ENCODE assay signal across 10 cellular contexts in genomic region chr19:4559569-4559968, GRCh38. TPM values are rescaled to one million over a fixed set of nuclear protein-coding genes. Genes with fewer than 3 reads are reported as not detected.
DNase-seq lines count a peak whose midpoint lies in the region; ATAC-seq and TF ChIP-seq lines count a peak whose summit lies in the region.
"Had no signal": no experiment of that assay in that cellular context is flagged by ENCODE, and none has a peak within 500 bp of the region (broad histone marks: within the 10 kb centered on the region; RNA-seq: fewer than 3 reads in every experiment).

SEMA6B (minus strand) TSS chr19:4559684; CDS start chr19:4558457, 1,227 bp downstream.

- H3K4me1 Mint-ChIP-seq in brain = no peaks in the 10 kb centered on the region
- H3K4me1 Mint-ChIP-seq in activated CD4-positive, alpha-beta T cell treated with anti-CD3 and anti-CD28 coated beads for 36 hours = no peaks in the 10 kb centered on the region

- POLR2A ChIA-PET in activated CD4-positive, alpha-beta T cell treated with anti-CD3 and anti-CD28 coated beads for 36 hours (lab: Charles Lee) = no interaction called here

- H3K4me3 Mint-ChIP-seq in brain = no peak within 1 kb of the TSS
- H3K4me3 Mint-ChIP-seq in activated CD4-positive, alpha-beta T cell treated with anti-CD3 and anti-CD28 coated beads for 36 hours = no peak within 1 kb of the TSS

- peak within 1 kb of the TSS in 9 of 11 experiments; percentile 1 to 56 (median 42); a peak in 11 of 22 replicates for H3K9ac ChIP-seq in BLaER1 treated with 17β-estradiol and CSF1 and Interleukin-3, amounts not matched to agents 10 nM and 100 nM

- TF ChIP-seq CTCF in brain (conservative IDR thresholded peaks at IDR 0.05) (no peak), foreskin keratinocyte (conservative IDR thresholded peaks at IDR 0.05) (no peak)

- peaks cover 32% of the 10 kb centered on the region for H3K36me3 Mint-ChIP-seq in brain
- no peaks in the 10 kb centered on the region for H3K36me3 Mint-ChIP-seq in activated CD4-positive, alpha-beta T cell treated with anti-CD3 and anti-CD28 coated beads for 36 hours (ENCODE audit: low read depth)

- H3K27ac ChIP-seq in BLaER1 treated with 17β-estradiol and CSF1 and Interleukin-3, amounts not matched to agents 10 nM and 100 nM = peak within 1 kb of the TSS in 10 of 11 experiments; percentile 2 to 65 (median 54); a peak in 17 of 22 replicates
- H3K27ac ChIP-seq in foreskin keratinocyte = no peak within 1 kb of the TSS

- H3K4me2 ChIP-seq in BLaER1 treated with 17β-estradiol and CSF1 and Interleukin-3, amounts not matched to agents 10 nM and 100 nM = peak within 1 kb of the TSS in 10 of 11 experiments; percentile 5 to 93 (median 60); a peak in 16 of 22 replicates

- no peaks in the 10 kb centered on the region for H3K27me3 ChIP-seq in BLaER1 treated with 17β-estradiol and CSF1 and Interleukin-3, amounts not matched to agents 10 nM and 100 nM
- H3K27me3 ChIP-seq in foreskin keratinocyte = no peaks in the 10 kb centered on the region

- no peaks in the 10 kb centered on the region for H3K9me3 Mint-ChIP-seq in brain
- no peaks in the 10 kb centered on the region for H3K9me3 Mint-ChIP-seq in activated CD4-positive, alpha-beta T cell treated with anti-CD3 and anti-CD28 coated beads for 36 hours (ENCODE audit: low read depth)

- H3K27me3 Mint-ChIP-seq in brain = no peaks in the 10 kb centered on the region
- H3K27me3 Mint-ChIP-seq in activated CD4-positive, alpha-beta T cell treated with anti-CD3 and anti-CD28 coated beads for 36 hours = no peaks in the 10 kb centered on the region

- peak within 1 kb of the TSS in 3 of 10 experiments; percentile 22 to 55 (median 36); a peak in 5 of 20 replicates for H3K4me3 ChIP-seq in BLaER1 treated with 17β-estradiol and CSF1 and Interleukin-3, amounts not matched to agents 10 nM and 100 nM

- DNase-seq in left ventricle myocardium superior (peak; percentile 67), posterior vena cava (ENCODE audit: low spot score) (no peak), foreskin keratinocyte (no peak), NCI-H345 treated with DMSO at 0.1 percent for 48 hours (lab: John Stamatoyannopoulos, UW; ENCODE audit: unreplicated experiment) (no peak)
- DNase-seq in activated CD4-positive, alpha-beta T cell treated with anti-CD3 and anti-CD28 coated beads for 36 hours = no peak
- DNase-seq: NCI-H345; stimulated activated CD4-positive, alpha-beta T cell treated with anti-CD3 and anti-CD28 coated beads, Interleukin-4, amount 100 ng/mL, for 24 hours had no signal

- CTCF ChIA-PET in activated CD4-positive, alpha-beta T cell treated with anti-CD3 and anti-CD28 coated beads for 36 hours (lab: Charles Lee) = interaction anchor here (0.6 to 2.1 kb wide), 6 partner anchors 7 to 75 kb away, joined by 3 to 4 read pairs (median 3); no protein-coding TSS in a partner anchor

- intact Hi-C loops in left ventricle myocardium superior (cut with micrococcal nuclease) (loop anchor here (5.0 kb wide), 1 partner anchor 78 kb away; the partner anchor contains the start of gene TNFAIP8L1), posterior vena cava (cut with DNase I) (loop anchor here in 1 of 2 donors (5.0 kb wide), 1 partner anchor 78 kb away; the partner anchor contains the start of gene TNFAIP8L1)
- intact Hi-C loops in activated CD4-positive, alpha-beta T cell treated with anti-CD3 and anti-CD28 coated beads for 36 hours (cut with DNase I, micrococcal nuclease) = no loop called here

- no peak within 1 kb of the TSS for H3K27ac Mint-ChIP-seq in brain
- H3K27ac Mint-ChIP-seq in activated CD4-positive, alpha-beta T cell treated with anti-CD3 and anti-CD28 coated beads for 36 hours = no peak within 1 kb of the TSS

- H4K20me1 ChIP-seq in BLaER1 treated with 17β-estradiol and CSF1 and Interleukin-3, amounts not matched to agents 10 nM and 100 nM = no peaks in the 10 kb centered on the region

- peaks cover 10 to 82% (median 45%) of the 10 kb centered on the region in 10 experiments for H3K4me1 ChIP-seq in BLaER1 treated with 17β-estradiol and CSF1 and Interleukin-3, amounts not matched to agents 10 nM and 100 nM
- H3K4me1 ChIP-seq in foreskin keratinocyte = no peaks in the 10 kb centered on the region

- peaks cover 0 to 12% (median 0%) of the 10 kb centered on the region in 11 experiments; a peak in 1 of 22 replicates for H3K36me3 ChIP-seq in BLaER1 treated with 17β-estradiol and CSF1 and Interleukin-3, amounts not matched to agents 10 nM and 100 nM

- ATAC-seq in left ventricle myocardium superior (peak; percentile 65), HG03521 (IDR thresholded peaks at IDR 0.05; ENCODE audit: unreplicated experiment) (no peak), foreskin keratinocyte (no peak)
- ATAC-seq in activated CD4-positive, alpha-beta T cell treated with anti-CD3 and anti-CD28 coated beads for 36 hours = no peak

- no peaks in the 10 kb centered on the region for H3K9me3 ChIP-seq in BLaER1 treated with 17β-estradiol and CSF1 and Interleukin-3, amounts not matched to agents 10 nM and 100 nM (replicated peaks in 1 of 11)

RNA-seq across cellular contexts. Expression of gene SEMA6B, which starts in this region (rescaled TPM):
- polyA plus RNA-seq in brain (ENCODE audit: insufficient read depth, low read depth, low replicate concordance) = 39.1 TPM
- total RNA-seq in left ventricle myocardium superior = 15.7 TPM
- 10 to 100 TPM; 13.7 to 19.4 TPM for total RNA-seq in posterior vena cava
- total RNA-seq in activated CD4-positive, alpha-beta T cell treated with anti-CD3 and anti-CD28 coated beads for 36 hours = not detected
- 1.3 and 1.7 TPM in 2 replicates for total RNA-seq in foreskin keratinocyte
- 0.87 and 1.00 TPM in 2 replicates for polyA plus RNA-seq in foreskin keratinocyte

Comparison
In these comparisons a context has a peak if more than half of its experiments do, and no peak if none do; other contexts are left out.
1. RNA of gene SEMA6B (polyA plus RNA-seq): 39.1 TPM in brain (single experiment); 0.87 to 1.00 TPM in foreskin keratinocyte; every median in the first group is over 10 times any median in the second.